14 cellular contexts compared by ENCODE assay signal in genomic region chr4:36841583-36842326, GRCh38.
DNase-seq lines count a peak whose midpoint lies in the region; ATAC-seq lines count a peak whose summit lies in the region.
"Had no signal": no experiment of that assay in that cellular context is flagged by ENCODE, and none has a peak within 500 bp of the region (broad histone marks: within the 10 kb centered on the region; RNA-seq: fewer than 3 reads in every experiment).

No MANE protein-coding gene starts in this region.

- peaks cover 0 to 4% of the 10 kb centered on the region in 2 donors for H3K9me3 Mint-ChIP-seq in activated T-cell treated with anti-CD3 and anti-CD28 coated beads, Interleukin-2, amount 50 U/mL, for 72 hours
- no peaks in the 10 kb centered on the region for H3K9me3 Mint-ChIP-seq in stimulated activated memory B cell treated with anti-CD40 and anti-IgM and Interleukin-4, amounts not matched to agents 10 μg/mL and 1 μg/mL and 100 μg/mL, for 72 hours
- H3K9me3 Mint-ChIP-seq: activated naive CD4-positive, alpha-beta T cell treated with anti-CD3 and anti-CD28 coated beads, Interleukin-2, amount 50 U/mL, for 72 hours had no signal

- no peaks in the 10 kb centered on the region for H3K4me1 Mint-ChIP-seq in activated T-cell treated with anti-CD3 and anti-CD28 coated beads, Interleukin-2, amount 50 U/mL, for 72 hours (ENCODE audit: low read depth)
- H3K4me1 Mint-ChIP-seq in stimulated activated memory B cell treated with anti-CD40 and anti-IgM and Interleukin-4, amounts not matched to agents 10 μg/mL and 1 μg/mL and 100 μg/mL, for 72 hours = no peaks in the 10 kb centered on the region
- H3K4me1 Mint-ChIP-seq: naive B cell had no signal

- peak; percentile 47 to 51 for ATAC-seq in activated T-cell treated with anti-CD3 and anti-CD28 coated beads, Interleukin-2, amount 50 U/mL, for 72 hours (replicated peaks in 1 of 2)
- ATAC-seq in HG02973 (IDR thresholded peaks at IDR 0.05; ENCODE audit: unreplicated experiment) = peak; percentile 68
- ATAC-seq in stimulated activated memory B cell treated with anti-CD40 and anti-IgM and Interleukin-4, amounts not matched to agents 10 μg/mL and 1 μg/mL and 100 μg/mL, for 72 hours = peak; percentile 48

- H3K36me3 Mint-ChIP-seq in activated T-cell treated with anti-CD3 and anti-CD28 coated beads, Interleukin-2, amount 50 U/mL, for 72 hours (ENCODE audit: insufficient read depth in 2 of 2) = no peaks in the 10 kb centered on the region
- no peaks in the 10 kb centered on the region for H3K36me3 Mint-ChIP-seq in stimulated activated memory B cell treated with anti-CD40 and anti-IgM and Interleukin-4, amounts not matched to agents 10 μg/mL and 1 μg/mL and 100 μg/mL, for 72 hours
- H3K36me3 Mint-ChIP-seq: activated naive CD4-positive, alpha-beta T cell treated with anti-CD3 and anti-CD28 coated beads, Interleukin-2, amount 50 U/mL, for 72 hours; naive B cell had no signal

- no peak overlapping the region for H3K27ac Mint-ChIP-seq in activated T-cell treated with anti-CD3 and anti-CD28 coated beads, Interleukin-2, amount 50 U/mL, for 72 hours
- H3K27ac Mint-ChIP-seq in stimulated activated memory B cell treated with anti-CD40 and anti-IgM and Interleukin-4, amounts not matched to agents 10 μg/mL and 1 μg/mL and 100 μg/mL, for 72 hours = no peak overlapping the region
- H3K27ac Mint-ChIP-seq: activated naive CD4-positive, alpha-beta T cell treated with anti-CD3 and anti-CD28 coated beads, Interleukin-2, amount 50 U/mL, for 72 hours had no signal

- H3K4me3 Mint-ChIP-seq in activated T-cell treated with anti-CD3 and anti-CD28 coated beads, Interleukin-2, amount 50 U/mL, for 72 hours = no peak overlapping the region
- no peak overlapping the region for H3K4me3 Mint-ChIP-seq in stimulated activated memory B cell treated with anti-CD40 and anti-IgM and Interleukin-4, amounts not matched to agents 10 μg/mL and 1 μg/mL and 100 μg/mL, for 72 hours
- H3K4me3 Mint-ChIP-seq: naive B cell had no signal

- no peaks in the 10 kb centered on the region for H3K27me3 Mint-ChIP-seq in activated T-cell treated with anti-CD3 and anti-CD28 coated beads, Interleukin-2, amount 50 U/mL, for 72 hours (ENCODE audit: low read depth)
- no peaks in the 10 kb centered on the region for H3K27me3 Mint-ChIP-seq in stimulated activated memory B cell treated with anti-CD40 and anti-IgM and Interleukin-4, amounts not matched to agents 10 μg/mL and 1 μg/mL and 100 μg/mL, for 72 hours
- H3K27me3 Mint-ChIP-seq: naive B cell had no signal

- DNase-seq in activated T-cell treated with anti-CD3 and anti-CD28 coated beads, Interleukin-2, amount 50 U/mL, for 72 hours = no peak
- no peak for DNase-seq in activated T-cell treated with anti-CD3 and anti-CD28 coated beads, Interleukin-2, amount 50 U/mL, for 1 hour
- DNase-seq in NOMO-1 treated with dmso at 0.1 percent for 144 hours (lab: John Stamatoyannopoulos, UW; ENCODE audit: unreplicated experiment) = peak; percentile 11
- DNase-seq in middle frontal gyrus (ENCODE audit: extremely low spot score, low spot score) = no peak
- DNase-seq in HCEC 1CT = no peak
- no peak for DNase-seq in COR-L47 (lab: John Stamatoyannopoulos, UW)
- DNase-seq: activated CD4-positive, alpha-beta T cell treated with anti-CD3 and anti-CD28 coated beads for 48 hours; GDM1; MG63; naive B cell; stimulated activated CD4-positive, alpha-beta T cell treated with anti-CD3 and anti-CD28 coated beads, Interleukin-15, amount 100 ng/mL, for 24 hours had no signal
